1 cellular context compared by ENCODE assay signal in genomic region chr18:8730080-8730827, GRCh38.
A peak's percentile ranks its signal among the peaks of the same experiment; 100 is the strongest.
TF ChIP-seq lines count a peak whose summit lies in the region.

No MANE protein-coding gene starts in this region.

TF ChIP-seq in K562, 482 proteins besides CTCF, POLR2A, EP300 and RAD21 (continued from another document and continues in another):
- TF ChIP-seq THAP7 (CRISPR knock-in tag; IDR thresholded peaks at IDR 0.05) (no peak), KDM2B (CRISPR knock-in tag; IDR thresholded peaks at IDR 0.05) (no peak), GATAD2B (IDR thresholded peaks at IDR 0.05; ENCODE audit: borderline replicate concordance) (peak; percentile 4; the same call in 1 of the 2 replicates), ZNF551 (CRISPR knock-in tag; IDR thresholded peaks at IDR 0.05) (no peak), DPF2 (IDR thresholded peaks at IDR 0.05) (peak; percentile 97), PHF8 (IDR thresholded peaks at IDR 0.05; ENCODE audit: borderline replicate concordance, low read length) (no peak), NEUROD1 (IDR thresholded peaks at IDR 0.05; ENCODE audit: borderline replicate concordance, low read depth, low read length, partially characterized antibody) (peak; percentile 56), ZNF639 (CRISPR knock-in tag; conservative IDR thresholded peaks at IDR 0.05 in 1 of 2, IDR thresholded peaks at IDR 0.05 in 1 of 2) (0 out of 4 replicates have a peak, but pooled peaks of 1 of the 2 experiments have one; percentile 31), ZNF165 (CRISPR knock-in tag; IDR thresholded peaks at IDR 0.05; ENCODE audit: borderline replicate concordance) (no peak), ZNF274 (IDR thresholded peaks at IDR 0.05; ENCODE audit: borderline replicate concordance, low read depth, low read length) (no peak), PHB (CRISPR knock-in tag; IDR thresholded peaks at IDR 0.05) (no peak), MYC (IDR thresholded peaks at IDR 0.05; ENCODE audit: low read depth, low read length) (peak; percentile 31; the same call in 1 of the 2 replicates), MYC (CRISPR knock-in tag; IDR thresholded peaks at IDR 0.05; ENCODE audit: borderline replicate concordance, low read depth) (no peak), AFF1 (IDR thresholded peaks at IDR 0.05; ENCODE audit: low read depth in 1 of 2, partially characterized antibody in 2 of 2) (peak; percentile 9 to 86), ZNF174 (CRISPR knock-in tag; IDR thresholded peaks at IDR 0.05) (no peak), ZFPM2 (CRISPR knock-in tag; IDR thresholded peaks at IDR 0.05) (no peak), ZNF780A (CRISPR knock-in tag; IDR thresholded peaks at IDR 0.05) (no peak), ZNF717 (CRISPR knock-in tag; IDR thresholded peaks at IDR 0.05) (no peak), NCOR1 (IDR thresholded peaks at IDR 0.05) (peak; percentile 79), MTA1 (IDR thresholded peaks at IDR 0.05; ENCODE audit: borderline replicate concordance) (0 out of 2 replicates have a peak, but pooled peaks have one; percentile 48), L3MBTL2 (IDR thresholded peaks at IDR 0.05) (peak; percentile 45), ZNF146 (CRISPR knock-in tag; IDR thresholded peaks at IDR 0.05; ENCODE audit: unreplicated experiment) (no peak), ZNF316 (IDR thresholded peaks at IDR 0.05) (peak; percentile 95), FIP1L1 (IDR thresholded peaks at IDR 0.05; ENCODE audit: low read depth, low read length, poor library complexity, severe bottlenecking) (no peak), BCOR (IDR thresholded peaks at IDR 0.05) (0 out of 2 replicates have a peak, but pooled peaks have one; percentile 35), HMBOX1 (IDR thresholded peaks at IDR 0.05) (peak; percentile 63; the same call in 1 of the 2 replicates), EHMT2 (IDR thresholded peaks at IDR 0.05) (peak; percentile 57; the same call in 1 of the 2 replicates), ARHGAP35 (IDR thresholded peaks at IDR 0.05; ENCODE audit: partially characterized antibody) (no peak), CEBPZ (IDR thresholded peaks at IDR 0.05; ENCODE audit: borderline replicate concordance, low read depth, low read length) (no peak), SMARCE1 (IDR thresholded peaks at IDR 0.05) (peak; percentile 95), ZBTB8A (IDR thresholded peaks at IDR 0.05; ENCODE audit: partially characterized antibody) (no peak), ZNF76 (CRISPR knock-in tag; IDR thresholded peaks at IDR 0.05; ENCODE audit: borderline replicate concordance) (no peak), ETS1 (conservative IDR thresholded peaks at IDR 0.05; ENCODE audit: control insufficient read depth, low read depth, low read length) (peak; percentile 24; the same call in 1 of the 2 replicates), ZC3H8 (IDR thresholded peaks at IDR 0.05) (no peak), FUS (optimal IDR thresholded peaks at IDR 0.05; ENCODE audit: low read depth, low read length) (no peak), CBFA2T2 (conservative IDR thresholded peaks at IDR 0.05) (peak; percentile 87), NR4A1 (CRISPR knock-in tag; IDR thresholded peaks at IDR 0.05) (no peak), NR4A1 (tag; IDR thresholded peaks at IDR 0.05) (no peak), GTF2E2 (tag; IDR thresholded peaks at IDR 0.05) (no peak), UBTF (IDR thresholded peaks at IDR 0.05; ENCODE audit: borderline replicate concordance in 1 of 2, low read depth in 2 of 2, low read length in 2 of 2) (peak in 1 of 2 experiments; percentile 73; a peak in 1 of 4 replicates), PYGO2 (tag; IDR thresholded peaks at IDR 0.05) (no peak), ZNF239 (CRISPR knock-in tag; IDR thresholded peaks at IDR 0.05) (no peak), HOMEZ (CRISPR knock-in tag; IDR thresholded peaks at IDR 0.05) (no peak), E2F4 (CRISPR knock-in tag; IDR thresholded peaks at IDR 0.05; ENCODE audit: low read depth) (no peak), NBN (IDR thresholded peaks at IDR 0.05; ENCODE audit: low read depth) (peak; percentile 36), ZNF277 (CRISPR knock-in tag; IDR thresholded peaks at IDR 0.05; ENCODE audit: borderline replicate concordance) (no peak)
